In the genomic region with DNA sequence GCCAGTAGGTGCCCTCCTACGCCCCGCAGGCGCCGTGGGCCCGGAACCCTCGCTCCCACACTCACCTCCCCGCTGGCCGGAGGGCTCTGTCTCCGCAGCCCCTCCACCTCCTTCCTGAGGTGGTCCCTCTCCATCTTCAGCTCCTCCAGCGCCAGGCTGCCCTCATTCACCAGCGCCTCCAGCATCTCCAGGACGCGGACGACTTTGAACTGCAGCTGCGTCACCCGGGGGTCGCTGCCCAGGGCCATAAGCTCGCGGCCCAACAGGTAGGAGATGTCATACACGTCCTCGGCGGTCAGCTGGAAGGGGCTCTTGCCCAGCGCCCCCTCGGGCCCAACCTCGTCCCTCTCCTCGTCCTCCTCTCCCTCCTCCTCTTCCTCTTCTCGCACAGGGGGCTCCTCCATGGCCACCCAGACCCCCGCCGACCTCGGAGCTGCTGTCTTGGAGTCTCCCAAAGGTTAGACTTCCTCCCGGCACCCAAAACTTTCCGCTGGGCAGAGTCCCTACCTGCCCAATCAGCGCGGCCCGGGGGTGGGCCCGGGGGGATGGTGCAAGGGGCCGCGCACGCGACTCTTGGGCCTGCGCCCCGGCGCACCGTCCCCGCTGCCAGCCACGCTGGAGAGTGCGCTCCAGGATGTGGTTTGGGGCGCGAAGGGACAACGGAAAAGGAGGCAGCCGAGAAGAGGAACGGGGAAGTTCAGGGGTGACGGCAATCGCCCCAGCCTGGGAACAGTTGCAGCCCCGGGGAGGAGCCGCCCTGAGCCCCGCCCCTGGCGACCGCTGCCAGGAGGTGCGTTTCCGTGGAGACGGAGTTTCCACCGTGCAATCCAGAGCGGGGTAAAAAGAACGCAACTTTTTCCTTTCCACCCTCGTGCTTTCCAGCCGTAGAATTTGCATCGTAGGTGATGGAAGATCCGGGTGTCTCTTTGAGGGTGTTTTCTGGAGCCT, we compare ENCODE assay signal across 8 cellular contexts. TPM values are rescaled to one million over a fixed set of nuclear protein-coding genes. Genes with fewer than 3 reads are reported as not detected.
A peak's percentile ranks its signal among the peaks of the same experiment; 100 is the strongest.
DNase-seq lines count a peak whose midpoint lies in the region; ATAC-seq, FAIRE-seq and TF ChIP-seq lines count a peak whose summit lies in the region.

A gene with protein sequence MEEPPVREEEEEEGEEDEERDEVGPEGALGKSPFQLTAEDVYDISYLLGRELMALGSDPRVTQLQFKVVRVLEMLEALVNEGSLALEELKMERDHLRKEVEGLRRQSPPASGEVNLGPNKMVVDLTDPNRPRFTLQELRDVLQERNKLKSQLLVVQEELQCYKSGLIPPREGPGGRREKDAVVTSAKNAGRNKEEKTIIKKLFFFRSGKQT (minus strand): TSS at position 668 of the 948 bp plus-strand sequence. CDS start 264 bp downstream, at position 404.

- TF ChIP-seq CTCF in D721Med (IDR thresholded peaks at IDR 0.05; ENCODE audit: insufficient read depth, missing control alignments) = no peak

- ATAC-seq in GM19455 (IDR thresholded peaks at IDR 0.05; ENCODE audit: unreplicated experiment) = peak; percentile 67
- ATAC-seq in natural killer cell treated with Interleukin-12 subunit alpha and Interleukin-12 subunit beta and Interleukin-15 and Interleukin-18, amount 100 ng/mL, for 72 hours = peak; percentile 93 to 95

- no peak for FAIRE-seq in D721Med (lab: Jason Lieb, UNC)

- no peaks in the 10 kb centered on the region for H3K27me3 Mint-ChIP-seq in natural killer cell treated with Interleukin-12 subunit alpha and Interleukin-12 subunit beta and Interleukin-15 and Interleukin-18, amount 100 ng/mL, for 72 hours

- peak within 1 kb of the TSS; percentile 97 for H3K4me3 Mint-ChIP-seq in natural killer cell treated with Interleukin-12 subunit alpha and Interleukin-12 subunit beta and Interleukin-15 and Interleukin-18, amount 100 ng/mL, for 72 hours

- H3K27ac Mint-ChIP-seq in natural killer cell treated with Interleukin-12 subunit alpha and Interleukin-12 subunit beta and Interleukin-15 and Interleukin-18, amount 100 ng/mL, for 72 hours = peak within 1 kb of the TSS; percentile 93 to 94

- no peaks in the 10 kb centered on the region for H3K9me3 Mint-ChIP-seq in natural killer cell treated with Interleukin-12 subunit alpha and Interleukin-12 subunit beta and Interleukin-15 and Interleukin-18, amount 100 ng/mL, for 72 hours

- H3K36me3 Mint-ChIP-seq in natural killer cell treated with Interleukin-12 subunit alpha and Interleukin-12 subunit beta and Interleukin-15 and Interleukin-18, amount 100 ng/mL, for 72 hours = no peaks in the 10 kb centered on the region

- H3K4me1 Mint-ChIP-seq in natural killer cell treated with Interleukin-12 subunit alpha and Interleukin-12 subunit beta and Interleukin-15 and Interleukin-18, amount 100 ng/mL, for 72 hours (ENCODE audit: low read depth in 2 of 2) = peaks cover 30 to 33% of the 10 kb centered on the region in 2 donors

- DNase-seq in D721Med (ENCODE audit: insufficient read length, low spot score) (peak; percentile 76), HK-2 (ENCODE audit: unreplicated experiment) (peak; percentile 81), RPMI7951 (ENCODE audit: low read depth) (peak; percentile 79), fibroblast of peridontal ligament (ENCODE audit: extremely low read depth) (peak; percentile 80)
- peak; percentile 82 to 87 for DNase-seq in activated T-helper 1 cell treated with anti-CD3 and anti-CD28 coated beads, Interleukin-2, amount 50 U/mL, for 16 hours (ENCODE audit: low read depth in 1 of 2, low spot score in 1 of 2)
- DNase-seq in natural killer cell treated with Interleukin-12 subunit alpha and Interleukin-12 subunit beta and Interleukin-15 and Interleukin-18, amount 100 ng/mL, for 72 hours (ENCODE audit: low spot score) = peak; percentile 95
- peak; percentile 81 to 90 (median 86) for DNase-seq in stimulated activated naive CD4-positive, alpha-beta T cell (lab: John Stamatoyannopoulos, UW)

RNA-seq across cellular contexts. Expression of the gene that starts here (rescaled TPM):
- 2.5 and 2.7 TPM in 2 replicates for total RNA-seq in RPMI7951 (2014; rRNA removed; shearing (Covaris generic))
- total RNA-seq in natural killer cell treated with Interleukin-12 subunit alpha and Interleukin-12 subunit beta and Interleukin-15 and Interleukin-18, amount 100 ng/mL, for 72 hours = 10 to 100 TPM in 1 of 2 donors, 1 to 10 TPM in 1; 9.7 to 12.2 TPM

Comparison
In these comparisons a context has a peak if more than half of its experiments do, and no peak if none do; other contexts are left out.
1. Peak in every context shown above with its lines: DNase-seq and ATAC-seq.